In genomic region chr15:63944681-63944955, GRCh38 we compare ENCODE assay signal across 15 cellular contexts.
DNase-seq lines count a peak whose midpoint lies in the region; ATAC-seq and TF ChIP-seq lines count a peak whose summit lies in the region.
"Had no signal": no experiment of that assay in that cellular context is flagged by ENCODE, and none has a peak within 500 bp of the region (broad histone marks: within the 10 kb centered on the region; RNA-seq: fewer than 3 reads in every experiment).

No MANE protein-coding gene starts in this region.

- H3K36me3 ChIP-seq in WERI-Rb-1, result no peaks in the 10 kb centered on the region

- H3K27ac Mint-ChIP-seq in activated naive CD4-positive, alpha-beta T cell treated with anti-CD3 and anti-CD28 coated beads, Interleukin-2, amount 10 ng/mL, durations not matched to agents 7 days and 5 days, result no peak overlapping the region
- peak overlapping the region in 1 of 2 donors; percentile 50 for H3K27ac Mint-ChIP-seq in activated naive CD4-positive, alpha-beta T cell treated with anti-CD3 and anti-CD28 coated beads, Interleukin-2, amount 50 U/mL, for 72 hours
- H3K27ac Mint-ChIP-seq in T-cell, result peak overlapping the region; percentile 8 to 49
- peak overlapping the region; percentile 71 for H3K27ac Mint-ChIP-seq in stimulated activated memory B cell treated with anti-CD40 and anti-IgM and Interleukin-4, amounts not matched to agents 10 μg/mL and 1 μg/mL and 100 μg/mL, for 72 hours
- no peak overlapping the region for H3K27ac Mint-ChIP-seq in CD14-positive monocyte
- H3K27ac Mint-ChIP-seq: endodermal cell, nephron progenitor cell had no signal

- no peak overlapping the region for H3K4me3 Mint-ChIP-seq in activated naive CD4-positive, alpha-beta T cell treated with anti-CD3 and anti-CD28 coated beads, Interleukin-2, amount 10 ng/mL, durations not matched to agents 7 days and 5 days
- H3K4me3 Mint-ChIP-seq in T-cell (no peak overlapping the region), CD14-positive monocyte (no peak overlapping the region)
- no peak overlapping the region for H3K4me3 Mint-ChIP-seq in stimulated activated memory B cell treated with anti-CD40 and anti-IgM and Interleukin-4, amounts not matched to agents 10 μg/mL and 1 μg/mL and 100 μg/mL, for 72 hours
- H3K4me3 Mint-ChIP-seq: activated T-cell treated with anti-CD3 and anti-CD28 coated beads, Interleukin-2, amount 50 U/mL, for 4 hours; CD4-positive, CD25-positive, alpha-beta regulatory T cell; endodermal cell; nephron progenitor cell had no signal

- H3K4me1 Mint-ChIP-seq in activated naive CD4-positive, alpha-beta T cell treated with anti-CD3 and anti-CD28 coated beads, Interleukin-2, amount 10 ng/mL, durations not matched to agents 7 days and 5 days, result peaks cover 11% of the 10 kb centered on the region
- peaks cover 19 to 33% (median 26%) of the 10 kb centered on the region in 3 donors for H3K4me1 Mint-ChIP-seq in T-cell
- peaks cover 42% of the 10 kb centered on the region for H3K4me1 Mint-ChIP-seq in stimulated activated memory B cell treated with anti-CD40 and anti-IgM and Interleukin-4, amounts not matched to agents 10 μg/mL and 1 μg/mL and 100 μg/mL, for 72 hours
- peaks cover 11% of the 10 kb centered on the region for H3K4me1 Mint-ChIP-seq in CD14-positive monocyte

- no peaks in the 10 kb centered on the region for H3K27me3 ChIP-seq in WERI-Rb-1 (ENCODE audit: insufficient read depth, low read depth, severe bottlenecking)

- no peaks in the 10 kb centered on the region for H3K36me3 Mint-ChIP-seq in activated naive CD4-positive, alpha-beta T cell treated with anti-CD3 and anti-CD28 coated beads, Interleukin-2, amount 10 ng/mL, durations not matched to agents 7 days and 5 days
- peaks cover 0 to 7% of the 10 kb centered on the region in 2 donors for H3K36me3 Mint-ChIP-seq in activated naive CD4-positive, alpha-beta T cell treated with anti-CD3 and anti-CD28 coated beads, Interleukin-2, amount 50 U/mL, for 72 hours
- H3K36me3 Mint-ChIP-seq in T-cell (no peaks in the 10 kb centered on the region), CD14-positive monocyte (no peaks in the 10 kb centered on the region)
- no peaks in the 10 kb centered on the region for H3K36me3 Mint-ChIP-seq in stimulated activated memory B cell treated with anti-CD40 and anti-IgM and Interleukin-4, amounts not matched to agents 10 μg/mL and 1 μg/mL and 100 μg/mL, for 72 hours
- H3K36me3 Mint-ChIP-seq: CD4-positive, CD25-positive, alpha-beta regulatory T cell had no signal

- POLR2A ChIA-PET in T-cell (lab: Charles Lee), result no interaction called here

- H3K9me3 ChIP-seq in WERI-Rb-1 (ENCODE audit: severe bottlenecking), result no peaks in the 10 kb centered on the region

- no peaks in the 10 kb centered on the region for H3K9me3 Mint-ChIP-seq in activated naive CD4-positive, alpha-beta T cell treated with anti-CD3 and anti-CD28 coated beads, Interleukin-2, amount 10 ng/mL, durations not matched to agents 7 days and 5 days
- no peaks in the 10 kb centered on the region for H3K9me3 Mint-ChIP-seq in activated naive CD4-positive, alpha-beta T cell treated with anti-CD3 and anti-CD28 coated beads, Interleukin-2, amount 50 U/mL, for 72 hours
- H3K9me3 Mint-ChIP-seq in T-cell (no peaks in the 10 kb centered on the region), CD14-positive monocyte (no peaks in the 10 kb centered on the region)
- no peaks in the 10 kb centered on the region for H3K9me3 Mint-ChIP-seq in stimulated activated memory B cell treated with anti-CD40 and anti-IgM and Interleukin-4, amounts not matched to agents 10 μg/mL and 1 μg/mL and 100 μg/mL, for 72 hours
- H3K9me3 Mint-ChIP-seq: activated T-cell treated with anti-CD3 and anti-CD28 coated beads, Interleukin-2, amount 50 U/mL, for 4 hours; CD4-positive, CD25-positive, alpha-beta regulatory T cell; endodermal cell; nephron progenitor cell had no signal

- TF ChIP-seq CTCF in WERI-Rb-1 (IDR thresholded peaks at IDR 0.05; ENCODE audit: low read depth, low read length), result no peak
- no peak for TF ChIP-seq CTCF in CD14-positive monocyte (IDR thresholded peaks at IDR 0.05)

- intact Hi-C loops in CD14-positive monocyte (cut with micrococcal nuclease), result no loop called here

- H3K4me3 ChIP-seq in WERI-Rb-1 (ENCODE audit: low read depth, low read length), result no peak overlapping the region

- no peak overlapping the region for H3K27ac ChIP-seq in WERI-Rb-1

- CTCF ChIA-PET in activated naive CD4-positive, alpha-beta T cell treated with anti-CD3 and anti-CD28 coated beads, Interleukin-2, amount 10 ng/mL, durations not matched to agents 7 days and 5 days (lab: Charles Lee), result interaction anchor here (1.0 to 5.2 kb wide), 18 partner anchors 8 to 334 kb away, joined by 3 to 56 read pairs (median 6); partner anchors contain the start of gene DAPK2
- CTCF ChIA-PET in T-cell (lab: Charles Lee), result interaction anchor here (0.5 to 3.2 kb wide), 6 partner anchors 10 to 826 kb away, joined by 3 to 19 read pairs (median 3); partner anchors contain the start of gene DAPK2 (in 1 of the 2)

- no peak for ATAC-seq in activated naive CD4-positive, alpha-beta T cell treated with anti-CD3 and anti-CD28 coated beads, Interleukin-2, amount 50 U/mL, for 72 hours
- no peak for ATAC-seq in T-cell (replicated peaks in 1 of 4)
- no peak for ATAC-seq in stimulated activated memory B cell treated with anti-CD40 and anti-IgM and Interleukin-4, amounts not matched to agents 10 μg/mL and 1 μg/mL and 100 μg/mL, for 72 hours

- H3K27me3 Mint-ChIP-seq in activated naive CD4-positive, alpha-beta T cell treated with anti-CD3 and anti-CD28 coated beads, Interleukin-2, amount 10 ng/mL, durations not matched to agents 7 days and 5 days, result no peaks in the 10 kb centered on the region
- H3K27me3 Mint-ChIP-seq in T-cell, result no peaks in the 10 kb centered on the region
- no peaks in the 10 kb centered on the region for H3K27me3 Mint-ChIP-seq in stimulated activated memory B cell treated with anti-CD40 and anti-IgM and Interleukin-4, amounts not matched to agents 10 μg/mL and 1 μg/mL and 100 μg/mL, for 72 hours
- H3K27me3 Mint-ChIP-seq in CD14-positive monocyte (ENCODE audit: low read depth in 3 of 3), result peaks cover 0 to 5% (median 1%) of the 10 kb centered on the region in 3 donors
- H3K27me3 Mint-ChIP-seq: CD4-positive, CD25-positive, alpha-beta regulatory T cell had no signal

- peak; percentile 17 for DNase-seq in activated naive CD4-positive, alpha-beta T cell treated with anti-CD3 and anti-CD28 coated beads, Interleukin-2, amount 10 ng/mL, durations not matched to agents 7 days and 5 days
- DNase-seq in activated naive CD4-positive, alpha-beta T cell treated with anti-CD3 and anti-CD28 coated beads, Interleukin-2, amount 50 U/mL, for 72 hours (ENCODE audit: low spot score in 2 of 2), result no peak
- DNase-seq in T-cell (no peak), islet precursor cell (peak; percentile 32), WERI-Rb-1 (no peak), CD14-positive monocyte (ENCODE audit: low spot score) (no peak), DMS53 treated with DMSO at 0.1 percent for 48 hours (lab: John Stamatoyannopoulos, UW; ENCODE audit: unreplicated experiment) (no peak)
- DNase-seq: NCI-H1436 treated with DMSO at 0.1 percent for 48 hours, NCI-H2107, NCI-H748 treated with DMSO at 0.1 percent for 48 hours had no signal

Comparison
In these comparisons a context has a peak if more than half of its experiments do, and no peak if none do; other contexts are left out.
1. DNase-seq: peak in activated naive CD4-positive, alpha-beta T cell treated with anti-CD3 and anti-CD28 coated beads, Interleukin-2, amount 10 ng/mL, durations not matched to agents 7 days and 5 days (single experiment) and islet precursor cell (single experiment); none in activated naive CD4-positive, alpha-beta T cell treated with anti-CD3 and anti-CD28 coated beads, Interleukin-2, amount 50 U/mL, for 72 hours (0 of 2), T-cell (0 of 34), WERI-Rb-1 (single experiment), CD14-positive monocyte (single experiment) and DMS53 treated with DMSO at 0.1 percent for 48 hours (single experiment).
2. H3K27ac Mint-ChIP-seq: peak in T-cell (2 of 2) and stimulated activated memory B cell treated with anti-CD40 and anti-IgM and Interleukin-4, amounts not matched to agents 10 μg/mL and 1 μg/mL and 100 μg/mL, for 72 hours (single experiment); none in activated naive CD4-positive, alpha-beta T cell treated with anti-CD3 and anti-CD28 coated beads, Interleukin-2, amount 10 ng/mL, durations not matched to agents 7 days and 5 days (single experiment) and CD14-positive monocyte (0 of 7).